In genomic region chr16:16366552-16367284, GRCh38 we compare ENCODE assay signal across 1 cellular context. TPM values are rescaled to one million over a fixed set of nuclear protein-coding genes. Genes with fewer than 3 reads are reported as not detected.
"Had no signal": no experiment of that assay in that cellular context is flagged by ENCODE, and none has a peak within 500 bp of the region (broad histone marks: within the 10 kb centered on the region; RNA-seq: fewer than 3 reads in every experiment).

No MANE protein-coding gene starts in this region.

RNA-seq across cellular contexts. Expression of gene NPIPA7, which starts 12.2 kb away (rescaled TPM):
- total RNA-seq: osteoblast had no signal
